24 cellular contexts compared by ENCODE assay signal in genomic region chr17:77749316-77749715, GRCh38.
"Had no signal": no experiment of that assay in that cellular context is flagged by ENCODE, and none has a peak within 500 bp of the region (broad histone marks: within the 10 kb centered on the region; RNA-seq: fewer than 3 reads in every experiment).

No MANE protein-coding gene starts in this region.

- DNase-seq: activated CD4-positive, alpha-beta memory T cell treated with anti-CD3 and anti-CD28 coated beads for 36 hours; activated CD4-positive, alpha-beta T cell treated with anti-CD3 and anti-CD28 coated beads, Interleukin-2, amount 10 ng/mL, durations not matched to agents 24 days and 14 days; activated CD8-positive, alpha-beta memory T cell treated with anti-CD3 and anti-CD28 coated beads, Interleukin-2, amount 50 U/mL, for 4 hours; activated gamma-delta T cell treated with Interleukin-2 at 50 U/mL for 16 hours; activated naive CD4-positive, alpha-beta T cell treated with anti-CD3 and anti-CD28 coated beads, Interleukin-2, amount 50 U/mL, for 16 hours; activated naive CD8-positive, alpha-beta T cell treated with anti-CD3 and anti-CD28 coated beads, Interleukin-2, amount 50 U/mL, for 24 hours; activated T-cell treated with anti-CD3 and anti-CD28 coated beads, Interleukin-2, amount 50 U/mL, for 1 hour; amygdala; caudate nucleus; foreskin fibroblast; hypothalamus; immature natural killer cell; kidney glomerular epithelial cell; lower lobe of right lung; mesenchymal stem cell; natural killer cell; stimulated activated naive CD4-positive, alpha-beta T cell had no signal

- H3K27me3 ChIP-seq: tibial nerve had no signal

- H3K9me3 ChIP-seq: lower lobe of right lung, prostate gland, tibial nerve had no signal

- H3K27ac ChIP-seq: lower lobe of right lung, prostate gland, tibial nerve had no signal

- H3K36me3 ChIP-seq: lower lobe of right lung, prostate gland, tibial nerve had no signal

- H3K4me3 ChIP-seq: lower lobe of right lung, prostate gland, smooth muscle cell, tibial nerve had no signal

- H3K4me1 ChIP-seq: lower lobe of right lung, prostate gland had no signal

- ATAC-seq: activated CD4-positive, CD25-positive, alpha-beta regulatory T cell treated with anti-CD3 and anti-CD28 coated beads, Interleukin-2, amount 50 U/mL, for 24 hours; activated naive CD8-positive, alpha-beta T cell treated with anti-CD3 and anti-CD28 coated beads, Interleukin-2, amount 50 U/mL, for 24 hours; activated T-helper 17 cell treated with anti-CD3 and anti-CD28 coated beads, Interleukin-2, amount 50 U/mL, for 72 hours; esophagus mucosa; left lobe of liver; lower lobe of right lung; natural killer cell had no signal
